ENCODE assay signal across 19 cellular contexts in the genomic region with DNA sequence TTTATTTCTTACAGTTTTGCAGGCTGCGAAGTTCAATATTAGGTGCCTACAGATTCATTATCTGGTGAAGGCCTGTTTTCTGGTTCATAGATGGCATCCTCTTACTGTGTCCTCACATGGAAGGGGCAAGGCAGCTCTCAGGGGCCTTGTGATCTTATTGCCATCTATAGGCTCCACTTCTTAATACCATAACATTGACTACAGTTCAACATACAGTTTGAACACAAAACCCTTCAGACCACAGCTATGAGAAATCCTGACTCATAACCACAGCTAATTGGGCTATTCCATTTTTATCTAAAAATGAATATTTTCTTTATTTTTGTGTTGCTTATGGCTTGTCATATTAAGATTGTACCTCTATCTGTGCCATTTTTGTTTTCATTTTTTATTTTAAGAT.
A peak's percentile ranks its signal among the peaks of the same experiment; 100 is the strongest.
DNase-seq lines count a peak whose midpoint lies in the region; ATAC-seq, FAIRE-seq and TF ChIP-seq lines count a peak whose summit lies in the region.
"Had no signal": no experiment of that assay in that cellular context is flagged by ENCODE, and none has a peak within 500 bp of the region (broad histone marks: within the 10 kb centered on the region; RNA-seq: fewer than 3 reads in every experiment).

No MANE protein-coding gene starts in this region.

- H3K4me3 ChIP-seq in GM23248 = no peak overlapping the region
- no peak overlapping the region for H3K4me3 ChIP-seq in cardiac fibroblast (replicated peaks in 1 of 2; ENCODE audit: low read depth in 2 of 2, low read length in 2 of 2)
- no peak overlapping the region for H3K4me3 ChIP-seq in osteoblast (ENCODE audit: insufficient read depth, low read length)
- H3K4me3 ChIP-seq in MM.1S (ENCODE audit: low read length) = no peak overlapping the region
- H3K4me3 ChIP-seq in pancreas = no peak overlapping the region
- H3K4me3 ChIP-seq: cardiac muscle cell, hepatocyte, left ventricle myocardium inferior, SJCRH30 had no signal

- DNase-seq in A172 (ENCODE audit: low spot score) (peak; percentile 1), GM23248 (peak; percentile 58), RPMI7951 (ENCODE audit: low read depth) (peak; percentile 39), cardiac fibroblast (ENCODE audit: low read depth in 2 of 2) (peak; percentile 7 to 54), 8988T (no peak), osteoblast (ENCODE audit: insufficient read length, low spot score, missing footprints) (no peak), MM.1S (no peak), pancreas (no peak)
- DNase-seq: activated T-cell treated with anti-CD3 and anti-CD28 coated beads, Interleukin-2, amount 50 U/mL, for 24 hours; DMS79 treated with DMSO at 0.1 percent for 48 hours; H7; left ventricle myocardium inferior; NCI-H1436 treated with DMSO at 0.1 percent for 48 hours; NCI-H524 had no signal

- H3F3A ChIP-seq in GM23248 (ENCODE audit: insufficient read depth) (0 out of 2 replicates have a peak, but pooled peaks cover 6% of the 10 kb centered on the region), MM.1S (ENCODE audit: insufficient read depth, low read length) (no peaks in the 10 kb centered on the region)

- ATAC-seq in pancreas = no peak

- H3K4me1 ChIP-seq in GM23248 (ENCODE audit: insufficient read depth) (peaks cover 11% of the 10 kb centered on the region; the same call in 1 of the 2 replicates), osteoblast (ENCODE audit: insufficient read depth, low read length) (peaks cover 8% of the 10 kb centered on the region), MM.1S (ENCODE audit: low read length) (no peaks in the 10 kb centered on the region), pancreas (no peaks in the 10 kb centered on the region)

- TF ChIP-seq CTCF in cardiac fibroblast (IDR thresholded peaks at IDR 0.05; ENCODE audit: low read depth, low read length) = no peak
- TF ChIP-seq CTCF in osteoblast (IDR thresholded peaks at IDR 0.05; ENCODE audit: extremely low read depth, low read depth, low read length) = no peak
- TF ChIP-seq CTCF in MM.1S (IDR thresholded peaks at IDR 0.05; ENCODE audit: low read length) = no peak
- TF ChIP-seq CTCF in pancreas (IDR thresholded peaks at IDR 0.05) = no peak

- no peak overlapping the region for H3K4me2 ChIP-seq in GM23248 (ENCODE audit: unreplicated experiment)
- H3K4me2 ChIP-seq in osteoblast (ENCODE audit: insufficient read depth, low read length) = no peak overlapping the region
- no peak overlapping the region for H3K4me2 ChIP-seq in MM.1S (ENCODE audit: low read depth, low read length)
- H3K4me2 ChIP-seq: hepatocyte had no signal

- FAIRE-seq in pancreas (lab: Jason Lieb, UNC) = no peak
- FAIRE-seq: endometrium, HTR-8/SVneo had no signal

- 0 out of 2 replicates have a peak overlapping the region, but pooled peaks have one; percentile 30 for H3K27ac ChIP-seq in GM23248
- H3K27ac ChIP-seq in osteoblast (ENCODE audit: low read depth, low read length) = no peak overlapping the region
- no peak overlapping the region for H3K27ac ChIP-seq in MM.1S (ENCODE audit: low read length)
- no peak overlapping the region for H3K27ac ChIP-seq in pancreas
- H3K27ac ChIP-seq: cardiac muscle cell, hepatocyte, left ventricle myocardium inferior, SJCRH30 had no signal

- in situ Hi-C loops in GM23248 (cut with MboI) = no loop called here

- H4K20me1 ChIP-seq in GM23248 (ENCODE audit: insufficient read depth) = no peaks in the 10 kb centered on the region
- H4K20me1 ChIP-seq in osteoblast (ENCODE audit: insufficient read depth, low read length) = peaks cover 3% of the 10 kb centered on the region
- H4K20me1 ChIP-seq in MM.1S (ENCODE audit: insufficient read depth, low read length) = no peaks in the 10 kb centered on the region

- H3K9me2 ChIP-seq in GM23248 (ENCODE audit: insufficient read depth) (no peaks in the 10 kb centered on the region), MM.1S (replicated peaks; ENCODE audit: insufficient read depth, low read length) (no peaks in the 10 kb centered on the region)

- 100% methylated on average over 1 of the region's 1 CpG for WGBS in GM23248 (ENCODE audit: low coverage in 1 of 2, low lambda C conversion rate in 2 of 2, missing lambda C conversion rate in 2 of 2), 2 experiments
- WGBS in pancreas, 2 donors = 97 to 100% methylated on average over 1 of the region's 1 CpG

- H3K9ac ChIP-seq in GM23248 (no peak overlapping the region), MM.1S (ENCODE audit: low read length) (no peak overlapping the region)

- H2AFZ ChIP-seq in GM23248 (no peak overlapping the region), osteoblast (ENCODE audit: low read length) (no peak overlapping the region), MM.1S (ENCODE audit: low read length) (no peak overlapping the region)
- H2AFZ ChIP-seq: hepatocyte had no signal

- H3K36me3 ChIP-seq in GM23248 (ENCODE audit: low read depth) = peaks cover 13% of the 10 kb centered on the region; the same call in 1 of the 2 replicates
- no peaks in the 10 kb centered on the region for H3K36me3 ChIP-seq in osteoblast (ENCODE audit: insufficient read depth, low read length)
- H3K36me3 ChIP-seq in MM.1S (replicated peaks; ENCODE audit: insufficient read depth, low read length) = no peaks in the 10 kb centered on the region
- H3K36me3 ChIP-seq in pancreas = no peaks in the 10 kb centered on the region
- H3K36me3 ChIP-seq: cardiac muscle cell had no signal

- H3K79me2 ChIP-seq in GM23248 (ENCODE audit: insufficient read depth) = peaks cover 49% of the 10 kb centered on the region
- H3K79me2 ChIP-seq in osteoblast (ENCODE audit: insufficient read depth, low read length) = no peaks in the 10 kb centered on the region
- H3K79me2 ChIP-seq in MM.1S (ENCODE audit: low read length) = peaks cover 33% of the 10 kb centered on the region

- intact Hi-C loops in pancreas (cut with DNase I) = no loop called here

- H3K9me3 ChIP-seq in GM23248 (ENCODE audit: low read depth) (no peaks in the 10 kb centered on the region), osteoblast (ENCODE audit: low read depth, low read length) (no peaks in the 10 kb centered on the region), MM.1S (replicated peaks; ENCODE audit: insufficient read depth, low read length) (no peaks in the 10 kb centered on the region), pancreas (no peaks in the 10 kb centered on the region)
- H3K9me3 ChIP-seq: left ventricle myocardium inferior, SJCRH30 had no signal

- H3K27me3 ChIP-seq in GM23248 (replicated peaks; ENCODE audit: insufficient read depth) (no peaks in the 10 kb centered on the region), osteoblast (ENCODE audit: insufficient read depth, low read length) (no peaks in the 10 kb centered on the region), MM.1S (replicated peaks; ENCODE audit: insufficient read depth, low read length) (no peaks in the 10 kb centered on the region), pancreas (no peaks in the 10 kb centered on the region)
- H3K27me3 ChIP-seq: cardiac muscle cell, hepatocyte, SJCRH30 had no signal

Comparison
In these comparisons a context has a peak if more than half of its experiments do, and no peak if none do; other contexts are left out.
1. DNase-seq: peak in A172 (single experiment), GM23248 (single experiment), RPMI7951 (single experiment) and cardiac fibroblast (2 of 2); none in 8988T (single experiment), osteoblast (single experiment), MM.1S (single experiment) and pancreas (0 of 6).